ENCODE assay signal across 20 cellular contexts in the genomic region with DNA sequence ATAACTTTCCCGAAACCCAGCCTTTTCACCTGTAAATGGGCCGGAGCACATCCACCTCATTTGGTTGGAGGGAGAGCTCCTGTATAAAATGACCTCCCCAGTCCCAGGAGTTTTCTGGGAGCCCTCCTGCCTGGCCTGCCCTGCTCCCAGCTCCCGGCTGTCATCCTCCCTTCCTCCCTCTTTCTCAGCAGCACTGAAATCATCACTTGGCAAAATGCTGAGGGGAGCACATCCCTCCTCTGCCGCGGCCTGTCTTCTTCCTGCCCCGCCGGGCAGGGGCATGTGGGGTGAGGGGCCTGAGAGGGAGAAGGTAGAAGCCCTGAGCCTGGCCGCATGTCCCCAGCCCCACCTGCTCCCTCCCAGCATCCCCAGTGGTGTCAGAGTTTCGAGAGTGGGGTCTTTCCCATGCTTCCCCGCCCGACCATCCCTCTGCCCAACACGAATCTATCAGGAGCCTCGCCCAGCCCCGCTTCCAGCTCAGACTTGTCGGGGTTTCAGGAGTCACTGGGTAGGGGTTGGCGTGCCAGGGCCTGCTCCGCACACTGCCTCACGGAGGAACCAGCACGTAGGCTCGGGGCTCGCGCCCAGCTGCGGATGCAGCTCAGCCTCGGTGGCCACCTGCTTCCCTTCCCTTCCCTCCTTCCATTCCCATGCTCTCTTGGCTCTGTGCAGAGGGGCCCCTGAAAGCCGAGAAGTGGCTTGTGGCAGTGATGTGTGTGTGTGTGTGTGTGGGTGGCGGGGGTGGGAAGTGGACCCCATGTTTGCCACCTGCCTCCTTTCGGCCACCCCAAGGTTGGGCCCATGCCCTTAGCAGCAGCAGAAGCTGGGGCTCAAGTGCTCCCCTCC. TPM values are rescaled to one million over a fixed set of nuclear protein-coding genes. Genes with fewer than 3 reads are reported as not detected.
DNase-seq lines count a peak whose midpoint lies in the region; ATAC-seq, FAIRE-seq and TF ChIP-seq lines count a peak whose summit lies in the region.
"Had no signal": no experiment of that assay in that cellular context is flagged by ENCODE, and none has a peak within 500 bp of the region (broad histone marks: within the 10 kb centered on the region; RNA-seq: fewer than 3 reads in every experiment).

No MANE protein-coding gene starts in this region.

- no peaks in the 10 kb centered on the region for H3K27me3 ChIP-seq in BLaER1 treated with 17β-estradiol and CSF1 and Interleukin-3, amounts not matched to agents 10 nM and 100 nM
- H3K27me3 ChIP-seq in K562 (ENCODE audit: control insufficient read depth in 2 of 2, insufficient read depth in 2 of 2, low read length in 2 of 2) (peaks cover 6 to 68% of the 10 kb centered on the region in 2 experiments; a peak in 4 of 5 replicates), SK-N-SH (ENCODE audit: insufficient read depth) (no peaks in the 10 kb centered on the region)
- H3K27me3 ChIP-seq: hepatocyte, pancreas, upper lobe of right lung had no signal

- H3K9me2 ChIP-seq in SK-N-SH: no peaks in the 10 kb centered on the region

- DNase-seq in NCI-H1105 (lab: John Stamatoyannopoulos, UW): peak; percentile 97
- DNase-seq in K562 (ENCODE audit: extremely low read depth in 1 of 4, low spot score in 3 of 4): no peak
- DNase-seq in SK-N-SH: no peak
- no peak for DNase-seq in stimulated activated CD4-positive, alpha-beta T cell treated with anti-CD3 and anti-CD28 coated beads, Interleukin-4, amount 100 ng/mL, for 24 hours
- no peak for DNase-seq in activated CD8-positive, alpha-beta memory T cell treated with anti-CD3 and anti-CD28 coated beads, Interleukin-2, amount 50 U/mL, for 48 hours
- DNase-seq: activated gamma-delta T cell; aorta; HCEC 1CT; IMR-90; NCI-H1092; NCI-H69; pancreas; stimulated activated CD4-positive, alpha-beta T cell treated with anti-CD3 and anti-CD28 coated beads, Interleukin-4, amount 100 ng/mL, for 4 hours; upper lobe of right lung had no signal

- TF ChIP-seq EP300 in K562 (IDR thresholded peaks at IDR 0.05; ENCODE audit: low read length): no peak
- TF ChIP-seq EP300 in SK-N-SH (IDR thresholded peaks at IDR 0.05; ENCODE audit: borderline replicate concordance in 1 of 2, low read depth in 1 of 2, low read length in 1 of 2): no peak

- H3K27ac ChIP-seq in BLaER1 treated with 17β-estradiol and CSF1 and Interleukin-3, amounts not matched to agents 10 nM and 100 nM: peak overlapping the region in 4 of 11 experiments; percentile 3 to 44 (median 18); a peak in 4 of 22 replicates
- no peak overlapping the region for H3K27ac ChIP-seq in K562 (ENCODE audit: extremely low read depth, low read depth, low read length)
- peak overlapping the region in 1 of 2 experiments; percentile 50; a peak in 1 of 4 replicates for H3K27ac ChIP-seq in SK-N-SH (ENCODE audit: low read depth in 2 of 2, low read length in 1 of 2)
- H3K27ac ChIP-seq: hepatocyte, pancreas, upper lobe of right lung, VCaP had no signal

- peaks cover 4% of the 10 kb centered on the region for H3K27me3 Mint-ChIP-seq in nephron (ENCODE audit: low read depth)

- H3K36me3 Mint-ChIP-seq in nephron (ENCODE audit: low read depth): no peaks in the 10 kb centered on the region

- 1% methylated on average over 26 of the region's 27 CpGs for WGBS in K562 (ENCODE audit: insufficient coverage, low coverage, missing lambda C conversion rate)
- WGBS in SK-N-SH (ENCODE audit: low lambda C conversion rate): 93% methylated on average over 13 of the region's 27 CpGs

- TF ChIP-seq POLR2A in K562 (conservative IDR thresholded peaks at IDR 0.05): no peak

- H3K9me3 ChIP-seq in BLaER1 treated with 17β-estradiol and CSF1 and Interleukin-3, amounts not matched to agents 10 nM and 100 nM (replicated peaks in 1 of 11): no peaks in the 10 kb centered on the region
- no peaks in the 10 kb centered on the region for H3K9me3 ChIP-seq in K562 (replicated peaks; ENCODE audit: control insufficient read depth, insufficient read depth, low read depth, low read length)
- H3K9me3 ChIP-seq in SK-N-SH: no peaks in the 10 kb centered on the region
- H3K9me3 ChIP-seq: pancreas, upper lobe of right lung had no signal

- no TSS peak for BruUV-seq in K562 (replicated peaks; lab: Mats Ljungman, UMichigan)

- peak overlapping the region in 7 of 11 experiments; percentile 21 to 52 (median 38); a peak in 8 of 22 replicates for H3K9ac ChIP-seq in BLaER1 treated with 17β-estradiol and CSF1 and Interleukin-3, amounts not matched to agents 10 nM and 100 nM
- H3K9ac ChIP-seq in K562 (ENCODE audit: insufficient read depth in 1 of 2, low read depth in 2 of 2, low read length in 2 of 2) (no peak overlapping the region), SK-N-SH (no peak overlapping the region)

- no peaks in the 10 kb centered on the region for H3K36me3 ChIP-seq in BLaER1 treated with 17β-estradiol and CSF1 and Interleukin-3, amounts not matched to agents 10 nM and 100 nM
- H3K36me3 ChIP-seq in K562 (ENCODE audit: control insufficient read depth, insufficient read depth, low read length): no peaks in the 10 kb centered on the region
- no peaks in the 10 kb centered on the region for H3K36me3 ChIP-seq in SK-N-SH (replicated peaks in 1 of 2; ENCODE audit: control insufficient read depth in 1 of 2, insufficient read depth in 2 of 2, low read length in 1 of 2)
- H3K36me3 ChIP-seq: pancreas, upper lobe of right lung had no signal

- no peak overlapping the region for H2AFZ ChIP-seq in K562 (ENCODE audit: low read depth, low read length)
- H2AFZ ChIP-seq in SK-N-SH (ENCODE audit: low read depth): no peak overlapping the region
- H2AFZ ChIP-seq: hepatocyte had no signal

- CTCF ChIA-PET in K562 (lab: Yijun Ruan, JAX; ENCODE audit: low intra/inter-chr PET ratio): no interaction called here
- CTCF ChIA-PET in SK-N-SH (lab: Yijun Ruan, JAX): interaction anchor here (1.3 to 2.7 kb wide), 6 partner anchors 9 to 37 kb away, joined by 4 to 15 read pairs (median 7); a partner anchor contains a TSS

- no peak for FAIRE-seq in K562 (lab: Jason Lieb, UNC)
- FAIRE-seq: G401.6, pancreas had no signal

- in situ Hi-C loops in K562 (cut with MboI): no loop called here

- TF ChIP-seq RAD21 in K562 (CRISPR knock-in tag; conservative IDR thresholded peaks at IDR 0.05 in 1 of 2, IDR thresholded peaks at IDR 0.05 in 1 of 2): no peak
- TF ChIP-seq RAD21 in SK-N-SH (IDR thresholded peaks at IDR 0.05; ENCODE audit: low read length): no peak

- no peaks in the 10 kb centered on the region for H3K9me3 Mint-ChIP-seq in nephron

- peak overlapping the region; percentile 37 to 61 (median 44) for H3K27ac Mint-ChIP-seq in nephron

- H3K4me3 ChIP-seq in BLaER1 treated with 17β-estradiol and CSF1 and Interleukin-3, amounts not matched to agents 10 nM and 100 nM: no peak overlapping the region
- no peak overlapping the region for H3K4me3 ChIP-seq in K562
- no peak overlapping the region for H3K4me3 ChIP-seq in SK-N-SH (ENCODE audit: low read depth in 2 of 2, low read length in 1 of 2)
- H3K4me3 ChIP-seq: hepatocyte, pancreas, upper lobe of right lung had no signal

- H3F3A ChIP-seq in SK-N-SH (replicated peaks; ENCODE audit: insufficient read depth): no peaks in the 10 kb centered on the region

- H3K4me2 ChIP-seq in BLaER1 treated with 17β-estradiol and CSF1 and Interleukin-3, amounts not matched to agents 10 nM and 100 nM: peak overlapping the region; percentile 76 to 97 (median 87)
- H3K4me2 ChIP-seq in K562 (ENCODE audit: insufficient read depth, low read length) (no peak overlapping the region), SK-N-SH (no peak overlapping the region)
- H3K4me2 ChIP-seq: hepatocyte had no signal

- no peak overlapping the region for H3K4me3 Mint-ChIP-seq in nephron

- intact Hi-C loops in K562 (cut with micrococcal nuclease): no loop called here

- no peak for ATAC-seq in K562
- no peak for ATAC-seq in HG03457 (IDR thresholded peaks at IDR 0.05; ENCODE audit: unreplicated experiment)
- ATAC-seq: upper lobe of right lung had no signal

- peaks cover 60% of the 10 kb centered on the region for H3K4me1 Mint-ChIP-seq in nephron

- H3K9me1 ChIP-seq in K562 (ENCODE audit: control insufficient read depth, insufficient read depth, low read length): peaks cover 4% of the 10 kb centered on the region

- TF ChIP-seq CTCF in K562 (IDR thresholded peaks at IDR 0.05 in 2 of 3, conservative IDR thresholded peaks at IDR 0.05 in 1 of 3; ENCODE audit: insufficient read depth in 2 of 3, low read depth in 1 of 3, low read length in 3 of 3) (no peak), nephron (IDR thresholded peaks at IDR 0.05; ENCODE audit: unreplicated experiment in 3 of 3) (no peak), SK-N-SH (IDR thresholded peaks at IDR 0.05) (no peak)

- POLR2A ChIA-PET in K562 (lab: Yijun Ruan, JAX) (interaction anchor here (0.7 to 0.9 kb wide), 2 partner anchors 15 to 198 kb away, joined by 3 to 4 read pairs; no protein-coding TSS in a partner anchor), SK-N-SH (lab: Yijun Ruan, JAX) (interaction anchor here (1.0 to 1.2 kb wide), 2 partner anchors 9 to 37 kb away, joined by 3 read pairs; a partner anchor contains a TSS)

- H3K4me1 ChIP-seq in BLaER1 treated with 17β-estradiol and CSF1 and Interleukin-3, amounts not matched to agents 10 nM and 100 nM: peaks cover 57 to 100% (median 100%) of the 10 kb centered on the region in 10 experiments
- H3K4me1 ChIP-seq in K562 (replicated peaks in 1 of 2; ENCODE audit: control insufficient read depth in 2 of 2, insufficient read depth in 2 of 2, low read length in 2 of 2): no peaks in the 10 kb centered on the region; a peak in 1 of 5 replicates
- H3K4me1 ChIP-seq in SK-N-SH (ENCODE audit: control insufficient read depth in 1 of 2, insufficient read depth in 2 of 2, low read depth in 1 of 2, low read length in 1 of 2): peaks cover 0 to 99% of the 10 kb centered on the region in 2 experiments; a peak in 1 of 4 replicates
- H3K4me1 ChIP-seq: upper lobe of right lung had no signal

- peaks cover 0 to 83% (median 36%) of the 10 kb centered on the region in 11 experiments; a peak in 14 of 22 replicates for H4K20me1 ChIP-seq in BLaER1 treated with 17β-estradiol and CSF1 and Interleukin-3, amounts not matched to agents 10 nM and 100 nM
- H4K20me1 ChIP-seq in K562 (replicated peaks; ENCODE audit: control insufficient read depth, insufficient read depth, low read length) (peaks cover 2% of the 10 kb centered on the region; the same call in 1 of the 2 replicates), SK-N-SH (ENCODE audit: insufficient read depth) (no peaks in the 10 kb centered on the region)

- H3K79me2 ChIP-seq in K562 (ENCODE audit: control insufficient read depth, insufficient read depth, low read length): no peaks in the 10 kb centered on the region
- no peaks in the 10 kb centered on the region for H3K79me2 ChIP-seq in SK-N-SH (ENCODE audit: insufficient read depth)
- H3K79me2 ChIP-seq: hepatocyte had no signal

RNA-seq across cellular contexts. Expression of a gene that starts 37.1 kb away (rescaled TPM):
- total RNA-seq in K562 (2011; cell fraction: chromatin; rRNA removed; ENCODE audit: low replicate concordance): 0.42 TPM in 1 of 2 replicates, not detected in the other
- total RNA-seq in K562 (2011; cell fraction: nucleolus; rRNA removed): 0.26 and 1.7 TPM in 2 replicates
- total RNA-seq in K562 (2011; cell fraction: nucleoplasm; rRNA removed): 0.38 and 1.0 TPM in 2 replicates
- total RNA-seq in K562 (2014; rRNA removed): 0.09 and 0.33 TPM in 2 replicates
- total RNA-seq in K562 (2014; rRNA removed; fragmentation: Illumina TruSeq; extraction: Trizol): 0.25 TPM in 1 of 2 replicates, not detected in the other
- total RNA-seq in K562 (2015; rRNA removed; fragmentation: Illumina TruSeq; extraction: Trizol): not detected in 2 replicates
- total RNA-seq in K562 (2021): 0.53 and 0.74 TPM in 2 replicates
- polyA plus RNA-seq in K562 (2011; rRNA removed): 0.09 and 0.11 TPM in 2 replicates
- 0.13 and 0.25 TPM in 2 replicates for polyA plus RNA-seq in K562 (2011; cell fraction: cytosol; rRNA removed)
- 0.43 TPM in 1 of 2 replicates, not detected in the other for polyA plus RNA-seq in K562 (2011; cell fraction: nucleus; rRNA removed)
- 0.12 and 0.48 TPM in 2 replicates for polyA plus RNA-seq in K562 (2012)
- 0.45 and 0.69 TPM in 2 replicates for polyA plus RNA-seq in K562 (2014; fragmentation: Illumina TruSeq; extraction: Trizol)
- polyA plus RNA-seq in K562 (2014; fragmentation: Nextera tagmentation; extraction: Ambion mirVana): under 1 TPM in 1 of 2 experiments, not detected in 1; 0.21 TPM
- 0.09 and 0.23 TPM in 2 replicates for polyA plus RNA-seq in K562 (2014; rRNA removed)
- polyA minus RNA-seq in K562 (2011; rRNA and poly(A)+ RNA removed): 0.39 TPM in 1 of 2 replicates, not detected in the other
- polyA minus RNA-seq in K562 (2011; cell fraction: cytosol; rRNA and poly(A)+ RNA removed): not detected in 2 replicates
- polyA minus RNA-seq in K562 (2011; cell fraction: nucleus; rRNA and poly(A)+ RNA removed): not detected in 2 replicates
- 6.7 and 9.1 TPM in 2 replicates for polyA plus RNA-seq in SK-N-SH (2012; rRNA removed)
- 3.9 and 7.4 TPM in 2 replicates for polyA plus RNA-seq in SK-N-SH (2012; cell fraction: cytosol; rRNA removed)
- 10.8 and 12.7 TPM in 2 replicates for polyA plus RNA-seq in SK-N-SH (2012; cell fraction: nucleus; rRNA removed)

Comparison
In these comparisons a context has a peak if more than half of its experiments do, and no peak if none do; other contexts are left out.
1. H3K4me2 ChIP-seq: peak in BLaER1 treated with 17β-estradiol and CSF1 and Interleukin-3, amounts not matched to agents 10 nM and 100 nM (11 of 11); none in K562 (single experiment) and SK-N-SH (single experiment).
2. H3K9ac ChIP-seq: peak in BLaER1 treated with 17β-estradiol and CSF1 and Interleukin-3, amounts not matched to agents 10 nM and 100 nM (7 of 11); none in K562 (0 of 2) and SK-N-SH (single experiment).